ENCODE assay signal across 25 cellular contexts in genomic region chr7:41183741-41184140, GRCh38.
"Had no signal": no experiment of that assay in that cellular context is flagged by ENCODE, and none has a peak within 500 bp of the region (broad histone marks: within the 10 kb centered on the region; RNA-seq: fewer than 3 reads in every experiment).

No MANE protein-coding gene starts in this region.

- H3K27me3 Mint-ChIP-seq: natural killer cell treated with Interleukin-12 subunit alpha and Interleukin-12 subunit beta and Interleukin-15 and Interleukin-18, amount 100 ng/mL, for 72 hours; stimulated activated naive B cell treated with anti-CD40 and anti-IgM and Interleukin-4, amounts not matched to agents 10 μg/mL and 1 μg/mL and 100 μg/mL, for 72 hours had no signal

- DNase-seq: activated CD4-positive, alpha-beta T cell treated with anti-CD3 and anti-CD28 coated beads for 4 hours; activated CD4-positive, alpha-beta T cell treated with anti-CD3 and anti-CD28 coated beads, Interleukin-2, amount 50 U/mL, for 4 hours; activated naive CD4-positive, alpha-beta T cell; activated T-cell treated with anti-CD3 and anti-CD28 coated beads for 4 hours; activated T-cell treated with anti-CD3 and anti-CD28 coated beads, Interleukin-2, amount 50 U/mL, for 72 hours; anterior cingulate cortex; dermis blood vessel endothelial cell; effector CD4-positive, alpha-beta T cell; head of caudate nucleus; hippocampal formation; left lung; lower lobe of right lung; mucosa of descending colon; posterior cingulate gyrus; right cardiac atrium; stimulated activated CD4-positive, alpha-beta T cell treated with anti-CD3 and anti-CD28 coated beads, Interleukin-15, amount 100 ng/mL, for 24 hours; stimulated activated CD4-positive, alpha-beta T cell treated with anti-CD3 and anti-CD28 coated beads, Interleukin-2, amount 100 ng/mL, for 24 hours; stimulated activated naive B cell treated with anti-CD40 and anti-IgM and Interleukin-4, amounts not matched to agents 10 μg/mL and 1 μg/mL and 100 μg/mL, for 72 hours; stomach; thyroid gland; upper lobe of right lung had no signal

- H3K27me3 ChIP-seq: left lung, stomach, thyroid gland, upper lobe of right lung had no signal

- FAIRE-seq: colon had no signal

- H3K9me3 ChIP-seq: left lung, lower lobe of right lung, mucosa of descending colon, stomach, thyroid gland, upper lobe of right lung had no signal

- ATAC-seq: activated naive CD4-positive, alpha-beta T cell treated with anti-CD3 and anti-CD28 coated beads, Interleukin-2, amount 50 U/mL, for 72 hours; activated T-cell treated with anti-CD3 and anti-CD28 coated beads, Interleukin-2, amount 50 U/mL, for 72 hours; left lung; lower lobe of right lung; mucosa of descending colon; natural killer cell treated with Interleukin-12 subunit alpha and Interleukin-12 subunit beta and Interleukin-15 and Interleukin-18, amount 100 ng/mL, for 72 hours; right cardiac atrium; stimulated activated naive B cell treated with anti-CD40 and anti-IgM and Interleukin-4, amounts not matched to agents 10 μg/mL and 1 μg/mL and 100 μg/mL, for 72 hours; upper lobe of right lung had no signal

- H3K27ac Mint-ChIP-seq: activated naive CD4-positive, alpha-beta T cell treated with anti-CD3 and anti-CD28 coated beads, Interleukin-2, amount 50 U/mL, for 72 hours; activated T-cell treated with anti-CD3 and anti-CD28 coated beads, Interleukin-2, amount 50 U/mL, for 72 hours; natural killer cell treated with Interleukin-12 subunit alpha and Interleukin-12 subunit beta and Interleukin-15 and Interleukin-18, amount 100 ng/mL, for 72 hours; stimulated activated naive B cell treated with anti-CD40 and anti-IgM and Interleukin-4, amounts not matched to agents 10 μg/mL and 1 μg/mL and 100 μg/mL, for 72 hours; T-helper 2 cell treated with Interferon-gamma antibody and Interleukin-4, amounts not matched to agents 5 μg/mL and 100 μg/mL, for 36 hours had no signal

- H3K36me3 ChIP-seq: left lung, lower lobe of right lung, stomach, thyroid gland, upper lobe of right lung had no signal

- H3K36me3 Mint-ChIP-seq: activated naive CD4-positive, alpha-beta T cell treated with anti-CD3 and anti-CD28 coated beads, Interleukin-2, amount 50 U/mL, for 72 hours; natural killer cell treated with Interleukin-12 subunit alpha and Interleukin-12 subunit beta and Interleukin-15 and Interleukin-18, amount 100 ng/mL, for 72 hours; stimulated activated naive B cell treated with anti-CD40 and anti-IgM and Interleukin-4, amounts not matched to agents 10 μg/mL and 1 μg/mL and 100 μg/mL, for 72 hours had no signal

- H3K4me1 ChIP-seq: left lung, lower lobe of right lung, stomach, upper lobe of right lung had no signal

- H3K27ac ChIP-seq: left lung, lower lobe of right lung, stomach, thyroid gland, upper lobe of right lung had no signal

- H3K4me1 Mint-ChIP-seq: stimulated activated naive B cell treated with anti-CD40 and anti-IgM and Interleukin-4, amounts not matched to agents 10 μg/mL and 1 μg/mL and 100 μg/mL, for 72 hours had no signal

- H3K4me3 ChIP-seq: left lung, lower lobe of right lung, mucosa of descending colon, stomach, thyroid gland, upper lobe of right lung had no signal

- H3K4me3 Mint-ChIP-seq: activated T-cell treated with anti-CD3 and anti-CD28 coated beads, Interleukin-2, amount 50 U/mL, for 72 hours; natural killer cell treated with Interleukin-12 subunit alpha and Interleukin-12 subunit beta and Interleukin-15 and Interleukin-18, amount 100 ng/mL, for 72 hours; stimulated activated naive B cell treated with anti-CD40 and anti-IgM and Interleukin-4, amounts not matched to agents 10 μg/mL and 1 μg/mL and 100 μg/mL, for 72 hours; T-helper 2 cell treated with Interferon-gamma antibody and Interleukin-4, amounts not matched to agents 5 μg/mL and 100 μg/mL, for 36 hours had no signal
